ENCODE assay signal across 8 cellular contexts in genomic region chr2:119702918-119703401, GRCh38. TPM values are rescaled to one million over a fixed set of nuclear protein-coding genes. Genes with fewer than 3 reads are reported as not detected.
A peak's percentile ranks its signal among the peaks of the same experiment; 100 is the strongest.
DNase-seq lines count a peak whose midpoint lies in the region; ATAC-seq and TF ChIP-seq lines count a peak whose summit lies in the region.

No MANE protein-coding gene starts in this region.

- DNase-seq in COR-L47 (lab: John Stamatoyannopoulos, UW) (peak; percentile 27), OCI-LY7 (ENCODE audit: low spot score) (peak; percentile 75), activated T-cell treated with anti-CD3 and anti-CD28 coated beads for 1 hour (ENCODE audit: low read depth) (peak; percentile 52), erythroblast (lab: John Stamatoyannopoulos, UW) (peak; percentile 57 to 75)
- DNase-seq in stimulated activated naive CD8-positive, alpha-beta T cell treated with anti-CD3 and anti-CD28 coated beads, Interleukin-15, Interleukin-2, amounts not matched to agents 100 U/mL and 50 U/mL, for 24 hours = peak; percentile 78

- peaks cover 3% of the 10 kb centered on the region for H3K36me3 Mint-ChIP-seq in nephron (ENCODE audit: low read depth)

- H3K36me3 ChIP-seq in OCI-LY7 (ENCODE audit: insufficient read depth, low read length) = no peaks in the 10 kb centered on the region

- TF ChIP-seq CTCF in OCI-LY7 (conservative IDR thresholded peaks at IDR 0.05; ENCODE audit: low read length) (peak; percentile 97), nephron (IDR thresholded peaks at IDR 0.05; ENCODE audit: unreplicated experiment in 3 of 3) (peak; percentile 81 to 94 (median 88))

- no peaks in the 10 kb centered on the region for H3K9me2 ChIP-seq in OCI-LY7 (ENCODE audit: insufficient read depth, low read length)

- no peaks in the 10 kb centered on the region for H3K9me3 Mint-ChIP-seq in nephron

- POLR2A ChIA-PET in OCI-LY7 (lab: Charles Lee) = interaction anchor here (1.0 kb wide), 1 partner anchor 591 kb away, joined by 3 read pairs; no protein-coding TSS in a partner anchor

- BruUV-seq in OCI-LY7 (replicated peaks; lab: Mats Ljungman, UMichigan) = no TSS peak

- peaks cover 41% of the 10 kb centered on the region for H3K4me1 Mint-ChIP-seq in nephron

- no peaks in the 10 kb centered on the region for H3K79me2 ChIP-seq in OCI-LY7 (ENCODE audit: insufficient read depth, low read depth, low read length)

- H3K9me3 ChIP-seq in OCI-LY7 (ENCODE audit: low read length) = no peaks in the 10 kb centered on the region

- H3K27ac ChIP-seq in OCI-LY7 (ENCODE audit: low read depth, low read length, poor library complexity, severe bottlenecking) = no peak overlapping the region

- peaks cover 14% of the 10 kb centered on the region for H3K4me1 ChIP-seq in OCI-LY7 (ENCODE audit: insufficient read depth, low read length, poor library complexity, severe bottlenecking)

- H3K27ac Mint-ChIP-seq in nephron = no peak overlapping the region

- no peak overlapping the region for H3K4me3 ChIP-seq in OCI-LY7 (ENCODE audit: low read depth, low read length, poor library complexity, severe bottlenecking)

- TF ChIP-seq POLR2A in erythroblast (IDR thresholded peaks at IDR 0.05; ENCODE audit: low read length) = no peak

- H3K4me2 ChIP-seq in OCI-LY7 (ENCODE audit: low read length) = no peak overlapping the region

- H3K4me3 Mint-ChIP-seq in nephron = no peak overlapping the region

- CTCF ChIA-PET in OCI-LY7 (lab: Charles Lee; ENCODE audit: unreplicated experiment) = interaction anchor here (0.7 kb wide), 2 partner anchors 121 to 475 kb away, joined by 3 read pairs; no protein-coding TSS in a partner anchor

- ATAC-seq in GM19463 (IDR thresholded peaks at IDR 0.05; ENCODE audit: unreplicated experiment) (peak; percentile 86), HG03565 (IDR thresholded peaks at IDR 0.05; ENCODE audit: unreplicated experiment) (peak; percentile 68)
- ATAC-seq in stimulated activated naive CD8-positive, alpha-beta T cell treated with anti-CD3 and anti-CD28 coated beads, Interleukin-15, Interleukin-2, amounts not matched to agents 100 U/mL and 50 U/mL, for 24 hours = peak; percentile 81

- H4K20me1 ChIP-seq in OCI-LY7 (ENCODE audit: insufficient read depth, low read length) = no peaks in the 10 kb centered on the region

- intact Hi-C loops in OCI-LY7 (cut with micrococcal nuclease; ENCODE audit: unreplicated experiment) = loop anchor here (1.0 to 5.0 kb wide), 4 partner anchors 56 to 609 kb away; partner anchors contain the start of gene PTPN4

- H3K27me3 Mint-ChIP-seq in nephron (ENCODE audit: low read depth) = no peaks in the 10 kb centered on the region

- no peak overlapping the region for H2AFZ ChIP-seq in OCI-LY7 (ENCODE audit: low read length)

RNA-seq across cellular contexts. Expression of gene TMEM177, which starts 24.0 kb away (rescaled TPM):
- total RNA-seq in OCI-LY7 (2014; rRNA removed; shearing (Covaris generic)) = 31.8 and 36.7 TPM in 2 replicates
- 24.2 and 28.8 TPM in 2 replicates for total RNA-seq in OCI-LY7 (2022)

RNA-seq across cellular contexts. Expression of gene PTPN4, which starts 56.8 kb away (rescaled TPM):
- total RNA-seq in OCI-LY7 (2014; rRNA removed; shearing (Covaris generic)) = 29.8 and 50.6 TPM in 2 replicates
- total RNA-seq in OCI-LY7 (2022) = 45.3 and 49.3 TPM in 2 replicates

Comparison
In these comparisons a context has a peak if more than half of its experiments do, and no peak if none do; other contexts are left out.
1. DNase-seq: peak in every context shown above with its lines; median percentile 78 in stimulated activated naive CD8-positive, alpha-beta T cell treated with anti-CD3 and anti-CD28 coated beads, Interleukin-15, Interleukin-2, amounts not matched to agents 100 U/mL and 50 U/mL, for 24 hours; 75 in OCI-LY7; 66 in erythroblast; 52 in activated T-cell treated with anti-CD3 and anti-CD28 coated beads for 1 hour; 27 in COR-L47.